In genomic region chr2:8279506-8279905, GRCh38 we compare ENCODE assay signal across 21 cellular contexts.
"Had no signal": no experiment of that assay in that cellular context is flagged by ENCODE, and none has a peak within 500 bp of the region (broad histone marks: within the 10 kb centered on the region; RNA-seq: fewer than 3 reads in every experiment).

No MANE protein-coding gene starts in this region.

- H3K27ac Mint-ChIP-seq: activated CD4-positive, alpha-beta memory T cell treated with anti-CD3 and anti-CD28 coated beads, Interleukin-2, amount 10 ng/mL, durations not matched to agents 7 days and 5 days; activated naive CD8-positive, alpha-beta T cell treated with anti-CD3 and anti-CD28 coated beads, Interleukin-2, amount 10 ng/mL, durations not matched to agents 7 days and 5 days; activated T-helper 2 cell treated with anti-CD3 and anti-CD28 coated beads, Interferon-gamma antibody, Interleukin-2, Interleukin-4, amounts not matched to agents 10 μg/mL and 5 μg/mL and 100 μg/mL, durations not matched to agents 14 hours and 24 hours and 36 hours had no signal

- H3K4me3 Mint-ChIP-seq: activated CD4-positive, alpha-beta memory T cell treated with anti-CD3 and anti-CD28 coated beads, Interleukin-2, amount 10 ng/mL, durations not matched to agents 7 days and 5 days; activated naive CD8-positive, alpha-beta T cell treated with anti-CD3 and anti-CD28 coated beads, Interleukin-2, amount 10 ng/mL, durations not matched to agents 7 days and 5 days had no signal

- DNase-seq: activated CD4-positive, alpha-beta memory T cell treated with anti-CD3 and anti-CD28 coated beads, Interleukin-2, amount 10 ng/mL, durations not matched to agents 7 days and 5 days; activated CD4-positive, alpha-beta T cell treated with anti-CD3 and anti-CD28 coated beads for 48 hours; activated CD4-positive, CD25-positive, alpha-beta regulatory T cell; activated naive CD4-positive, alpha-beta T cell treated with Interleukin-2 at 50 U/mL for 16 hours; activated naive CD8-positive, alpha-beta T cell treated with anti-CD3 and anti-CD28 coated beads, Interleukin-2, amount 10 ng/mL, durations not matched to agents 7 days and 5 days; amniotic stem cell; body of pancreas; dermis blood vessel endothelial cell; effector memory CD4-positive, alpha-beta T cell; foreskin melanocyte; left cardiac atrium; small intestine; stimulated activated CD4-positive, alpha-beta T cell treated with anti-CD3 and anti-CD28 coated beads, Interleukin-2, amount 100 ng/mL, for 24 hours; stimulated activated naive CD4-positive, alpha-beta T cell; T-helper 1 cell; T1000; thyroid gland; upper lobe of right lung had no signal

- ATAC-seq: body of pancreas, esophagus mucosa, left cardiac atrium, upper lobe of right lung had no signal

- H3K36me3 Mint-ChIP-seq: activated naive CD8-positive, alpha-beta T cell treated with anti-CD3 and anti-CD28 coated beads, Interleukin-2, amount 10 ng/mL, durations not matched to agents 7 days and 5 days had no signal

- H3K27me3 Mint-ChIP-seq: activated CD4-positive, alpha-beta memory T cell treated with anti-CD3 and anti-CD28 coated beads, Interleukin-2, amount 10 ng/mL, durations not matched to agents 7 days and 5 days had no signal

- H3K9me3 Mint-ChIP-seq: activated CD4-positive, alpha-beta memory T cell treated with anti-CD3 and anti-CD28 coated beads, Interleukin-2, amount 10 ng/mL, durations not matched to agents 7 days and 5 days; activated naive CD8-positive, alpha-beta T cell treated with anti-CD3 and anti-CD28 coated beads, Interleukin-2, amount 10 ng/mL, durations not matched to agents 7 days and 5 days had no signal

- H3K27ac ChIP-seq: body of pancreas, SJSA1, thyroid gland, upper lobe of right lung had no signal
